8 cellular contexts compared by ENCODE assay signal in the genomic region with DNA sequence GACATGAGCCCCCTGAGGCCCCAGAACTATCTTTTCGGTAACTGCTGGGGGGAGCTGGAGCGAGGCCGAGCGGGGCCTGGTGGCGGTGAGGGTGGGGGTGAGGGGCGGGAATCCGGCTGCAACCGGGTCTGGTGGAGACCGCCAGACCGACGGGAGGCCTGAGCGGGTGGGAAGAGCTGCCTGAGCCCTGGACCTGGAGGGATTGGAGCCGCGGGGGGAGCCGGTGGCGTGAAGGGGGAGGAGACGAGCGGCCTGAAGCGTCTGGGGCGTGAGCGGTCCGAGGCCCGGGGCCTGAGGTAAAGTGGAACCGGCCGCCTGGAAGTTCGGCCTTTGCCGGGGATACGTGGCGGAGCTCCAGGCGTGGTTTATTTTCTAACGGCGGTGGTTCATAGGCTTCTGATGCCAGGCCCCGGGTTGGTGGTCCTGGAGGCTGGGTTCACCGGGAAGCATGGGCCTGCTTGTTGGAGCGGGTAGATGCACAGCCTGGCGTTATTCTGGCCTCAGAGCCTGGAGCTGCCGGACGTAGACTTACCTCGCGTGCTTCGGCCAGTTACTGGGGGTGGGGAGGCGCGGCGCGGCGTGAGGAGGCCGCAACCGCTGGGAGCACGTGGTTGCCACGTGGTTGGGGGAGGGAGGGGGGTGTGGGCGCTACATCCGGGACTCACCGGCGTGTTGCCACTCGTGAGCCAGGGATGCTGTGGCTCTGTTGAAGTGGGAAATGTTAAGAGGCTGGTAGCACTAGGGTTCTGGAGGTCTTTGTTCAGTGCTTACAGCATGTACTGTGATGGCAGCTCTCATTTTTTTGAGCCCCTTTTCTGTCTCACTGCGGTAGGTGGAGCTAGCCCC. TPM values are rescaled to one million over a fixed set of nuclear protein-coding genes. Genes with fewer than 3 reads are reported as not detected.
DNase-seq lines count a peak whose midpoint lies in the region; ATAC-seq, FAIRE-seq and TF ChIP-seq lines count a peak whose summit lies in the region.

No MANE protein-coding gene starts in this region.

- H3K18ac ChIP-seq in H1 (ENCODE audit: extremely low read depth, low read length), result peak overlapping the region; percentile 95

- peak overlapping the region; percentile 98 for H4K91ac ChIP-seq in H1 (replicated peaks; ENCODE audit: insufficient read length, low read length)

- H2AFZ ChIP-seq in H1 (ENCODE audit: low read length), result no peak overlapping the region

- peaks cover 34 to 39% of the 10 kb centered on the region in 2 experiments for H4K20me1 ChIP-seq in H1 (replicated peaks in 1 of 2; ENCODE audit: control insufficient read depth in 1 of 2, insufficient read depth in 2 of 2, low read length in 2 of 2)

- H3K9me3 ChIP-seq in H1 (ENCODE audit: insufficient read depth in 2 of 2, low read depth in 1 of 2, low read length in 1 of 2), result no peaks in the 10 kb centered on the region
- no peaks in the 10 kb centered on the region for H3K9me3 ChIP-seq in mesodermal cell (ENCODE audit: control insufficient read depth, low read length)

- H2BK12ac ChIP-seq in H1 (ENCODE audit: low read depth, low read length), result peak overlapping the region; percentile 27; the same call in 1 of the 2 replicates

- H2BK5ac ChIP-seq in H1 (ENCODE audit: low read depth, low read length), result peak overlapping the region; percentile 75

- POLR2A ChIA-PET in H1 (lab: Charles Lee; ENCODE audit: partially characterized antibody), result interaction anchor here (0.7 to 20.7 kb wide), 50 partner anchors 10 to 756 kb away, joined by 3 to 626 read pairs (median 4); partner anchors contain the start of gene FGF18

- no peak overlapping the region for H2BK120ac ChIP-seq in H1 (replicated peaks; ENCODE audit: low read depth, low read length)

- TF ChIP-seq EP300 in H1 (IDR thresholded peaks at IDR 0.05; ENCODE audit: borderline replicate concordance in 1 of 2, low read depth in 2 of 2, low read length in 2 of 2), result no peak

- CTCF ChIA-PET in H1 (lab: Charles Lee; ENCODE audit: partially characterized antibody), result interaction anchor here (0.9 to 2.2 kb wide), 5 partner anchors 11 to 30 kb away, joined by 3 to 8 read pairs (median 3); no protein-coding TSS in a partner anchor

- H2AK5ac ChIP-seq in H1 (ENCODE audit: low read depth, low read length), result peak overlapping the region; percentile 89; the same call in 1 of the 2 replicates

- no peak overlapping the region for H2BK15ac ChIP-seq in H1 (ENCODE audit: low read length)

- peak overlapping the region; percentile 95 to 99 (median 98) for H3K9ac ChIP-seq in H1 (replicated peaks in 1 of 4; ENCODE audit: extremely low read depth in 1 of 4, low read depth in 3 of 4, low read length in 3 of 4)

- no peak for TF ChIP-seq CTCF in H1 (IDR thresholded peaks at IDR 0.05; ENCODE audit: control extremely low read depth in 1 of 3, insufficient read depth in 1 of 3, low read depth in 1 of 3, low read length in 3 of 3)

- no peak for TF ChIP-seq RAD21 in H1 (IDR thresholded peaks at IDR 0.05 in 1 of 2, conservative IDR thresholded peaks at IDR 0.05 in 1 of 2; ENCODE audit: low read depth in 2 of 2, low read length in 2 of 2)

- H3K27me3 ChIP-seq in H1 (replicated peaks in 1 of 4; ENCODE audit: control insufficient read depth in 3 of 4, extremely low read depth in 1 of 4, insufficient read depth in 3 of 4, low read length in 3 of 4), result no peaks in the 10 kb centered on the region

- peak overlapping the region; percentile 94 for H3K4ac ChIP-seq in H1 (replicated peaks; ENCODE audit: insufficient read length, low read depth, low read length)

- peaks cover 54 to 63% of the 10 kb centered on the region in 2 experiments for H3K79me2 ChIP-seq in H1 (ENCODE audit: control insufficient read depth in 1 of 2, insufficient read depth in 2 of 2, low read length in 2 of 2)

- H3K56ac ChIP-seq in H1 (replicated peaks; ENCODE audit: insufficient read length, low read depth, low read length), result peak overlapping the region; percentile 96

- H3K4me3 ChIP-seq in H1 (ENCODE audit: extremely low read depth in 1 of 4, insufficient read depth in 2 of 4, low read depth in 3 of 4, low read length in 4 of 4) (peak overlapping the region; percentile 89 to 97 (median 92)), mesodermal cell (ENCODE audit: extremely low read depth, insufficient read depth, low read length, poor library complexity, severe bottlenecking) (peak overlapping the region; percentile 94)

- no peak for FAIRE-seq in H1 (lab: Jason Lieb, UNC)

- H3K79me1 ChIP-seq in H1 (ENCODE audit: low read depth, low read length), result no peaks in the 10 kb centered on the region

- no peak overlapping the region for H2BK20ac ChIP-seq in H1 (ENCODE audit: low read length)

- peak overlapping the region; percentile 75 to 76 for H3K4me2 ChIP-seq in H1 (ENCODE audit: insufficient read depth in 1 of 2, low read depth in 2 of 2, low read length in 2 of 2)

- peak; percentile 89 to 96 for TF ChIP-seq POLR2A in H1 (IDR thresholded peaks at IDR 0.05; ENCODE audit: control extremely low read depth in 1 of 2, low read depth in 2 of 2, low read length in 2 of 2)

- H3K36me3 ChIP-seq in H1 (ENCODE audit: control insufficient read depth in 2 of 4, insufficient read depth in 4 of 4, low read length in 3 of 4), result peaks cover 14 to 48% (median 38%) of the 10 kb centered on the region in 4 experiments
- H3K36me3 ChIP-seq in mesodermal cell (ENCODE audit: control insufficient read depth, insufficient read depth, low read length), result peaks cover 44% of the 10 kb centered on the region

- H3K27ac ChIP-seq in H1 (ENCODE audit: low read depth, low read length) (peak overlapping the region; percentile 96), mesodermal cell (ENCODE audit: low read depth, low read length, severe bottlenecking) (peak overlapping the region; percentile 95)

- H3K14ac ChIP-seq in H1 (ENCODE audit: insufficient read length), result no peak overlapping the region

- H4K8ac ChIP-seq in H1 (ENCODE audit: extremely low read depth, insufficient read depth, low read length), result peak overlapping the region; percentile 100

- H3K4me1 ChIP-seq in H1 (replicated peaks in 1 of 4; ENCODE audit: control insufficient read depth in 3 of 4, insufficient read depth in 4 of 4, low read length in 3 of 4) (peaks cover 3 to 13% (median 5%) of the 10 kb centered on the region in 4 experiments; a peak in 6 of 7 replicates), mesodermal cell (ENCODE audit: control insufficient read depth, insufficient read depth, low read length, poor library complexity, severe bottlenecking) (peaks cover 11% of the 10 kb centered on the region)

- no peak overlapping the region for H3K23ac ChIP-seq in H1 (ENCODE audit: insufficient read length)

- H4K5ac ChIP-seq in H1 (ENCODE audit: insufficient read length, low read depth, low read length), result peak overlapping the region; percentile 95

- DNase-seq in AG08396 (ENCODE audit: low spot score) (peak; percentile 82), NK-92 (lab: John Stamatoyannopoulos, UW; ENCODE audit: unreplicated experiment) (peak; percentile 18), H1 (ENCODE audit: low read depth in 1 of 2, low spot score in 2 of 2) (peak; percentile 34 to 76)
- DNase-seq in activated CD8-positive, alpha-beta memory T cell treated with anti-CD3 and anti-CD28 coated beads for 48 hours (ENCODE audit: low read depth in 2 of 3, low spot score in 2 of 3), result peak; percentile 61 to 79 (median 70)
- peak; percentile 76 for DNase-seq in stimulated activated CD8-positive, alpha-beta memory T cell treated with anti-CD3 and anti-CD28 coated beads, Interleukin-15, amount 100 ng/mL, for 24 hours (ENCODE audit: low read depth)

- 1% methylated on average over 30 of the region's 56 CpGs; no CpG with 5 or more reads in 1 of the 2 experiments for WGBS in H1 (ENCODE audit: extremely low coverage in 1 of 2, insufficient coverage in 1 of 2, insufficient read length in 1 of 2, insufficient replicate concordance in 2 of 2, low coverage in 1 of 2, low lambda C conversion rate in 2 of 2, missing lambda C conversion rate in 1 of 2), 2 experiments
- WGBS in mesodermal cell (ENCODE audit: insufficient coverage in 2 of 2), 2 experiments, result 1% methylated on average over 20 to 45 of the region's 56 CpGs

- H3K23me2 ChIP-seq in H1 (ENCODE audit: low read depth, low read length), result peaks cover 2% of the 10 kb centered on the region; the same call in 1 of the 2 replicates

- ATAC-seq in GM18870 (IDR thresholded peaks at IDR 0.05; ENCODE audit: unreplicated experiment), result peak; percentile 16
- ATAC-seq in HG03108 (IDR thresholded peaks at IDR 0.05; ENCODE audit: unreplicated experiment), result peak; percentile 30

TF ChIP-seq in H1, 55 proteins besides CTCF, POLR2A, EP300 and RAD21 (continues in another document):
- peak; percentile 70 for TF ChIP-seq ASH2L (IDR thresholded peaks at IDR 0.05; ENCODE audit: low read length)
- TF ChIP-seq SIN3A (conservative IDR thresholded peaks at IDR 0.05 in 1 of 2, IDR thresholded peaks at IDR 0.05 in 1 of 2; ENCODE audit: low read depth in 1 of 2, low read length in 2 of 2), result peak; percentile 54 to 81; a peak in 1 of 4 replicates
- no peak for TF ChIP-seq SP4 (IDR thresholded peaks at IDR 0.05; ENCODE audit: low read length)
- TF ChIP-seq RBBP5 (IDR thresholded peaks at IDR 0.05; ENCODE audit: borderline replicate concordance, low read depth, low read length), result no peak
- peak; percentile 50; the same call in 1 of the 2 replicates for TF ChIP-seq CHD1 (IDR thresholded peaks at IDR 0.05; ENCODE audit: low read depth, low read length)

RNA-seq across cellular contexts. Expression of gene NPM1, which starts 0.5 kb away (rescaled TPM):
- 4,042 and 4,211 TPM in 2 replicates for total RNA-seq in H1 (2021; fragmentation: NEBNext Ultra II Directional; extraction: Animal tissue kit (Norgen Biotek cat#: 25700))
- 2,182 and 2,865 TPM in 2 replicates for polyA plus RNA-seq in H1 (2011; rRNA removed)
- 2,969 TPM for polyA plus RNA-seq in H1 (2011; cell fraction: cytosol; rRNA removed)
- polyA plus RNA-seq in H1 (2011; cell fraction: nucleus; rRNA removed), result 1,346 TPM
- polyA plus RNA-seq in H1 (2012, experiment 1 of 2), result 3,982 to 7,380 TPM (median 6,139 TPM) in 4 replicates
- polyA plus RNA-seq in H1 (2012, experiment 2 of 2), result 312 TPM
- polyA plus RNA-seq in H1 (2013, experiment 1 of 2), result 3,410 TPM
- 3,424 TPM for polyA plus RNA-seq in H1 (2013, experiment 2 of 2)
- polyA minus RNA-seq in H1 (2011; rRNA and poly(A)+ RNA removed), result 2,157 and 2,667 TPM in 2 replicates
- 5,713 TPM for polyA minus RNA-seq in H1 (2011; cell fraction: cytosol; rRNA and poly(A)+ RNA removed)
- polyA minus RNA-seq in H1 (2011; cell fraction: nucleus; rRNA and poly(A)+ RNA removed), result 2,033 TPM
- polyA plus RNA-seq in mesodermal cell (2013, experiment 1 of 2), result 2,493 TPM
- polyA plus RNA-seq in mesodermal cell (2013, experiment 2 of 2), result 2,739 TPM

RNA-seq across cellular contexts. Expression of gene FGF18, which starts 31.3 kb away (rescaled TPM):
- 0.63 and 1.3 TPM in 2 replicates for total RNA-seq in H1 (2021; fragmentation: NEBNext Ultra II Directional; extraction: Animal tissue kit (Norgen Biotek cat#: 25700))
- polyA plus RNA-seq in H1 (2011; rRNA removed), result 0.54 and 0.64 TPM in 2 replicates
- polyA plus RNA-seq in H1 (2011; cell fraction: cytosol; rRNA removed), result 0.49 TPM
- polyA plus RNA-seq in H1 (2011; cell fraction: nucleus; rRNA removed), result 0.76 TPM
- 0.32 to 0.57 TPM (median 0.39 TPM) in 4 replicates for polyA plus RNA-seq in H1 (2012, experiment 1 of 2)
- polyA plus RNA-seq in H1 (2012, experiment 2 of 2), result 0.49 TPM
- polyA plus RNA-seq in H1 (2013, experiment 1 of 2), result 1.4 TPM
- polyA plus RNA-seq in H1 (2013, experiment 2 of 2), result 1.3 TPM
- 0.22 TPM in 1 of 2 replicates, not detected in the other for polyA minus RNA-seq in H1 (2011; rRNA and poly(A)+ RNA removed)
- 0.73 TPM for polyA minus RNA-seq in H1 (2011; cell fraction: cytosol; rRNA and poly(A)+ RNA removed)
- not detected for polyA minus RNA-seq in H1 (2011; cell fraction: nucleus; rRNA and poly(A)+ RNA removed)
- polyA plus RNA-seq in mesodermal cell (2013, experiment 1 of 2), result 0.22 TPM
- polyA plus RNA-seq in mesodermal cell (2013, experiment 2 of 2), result 0.30 TPM

Comparison
In these comparisons a context has a peak if more than half of its experiments do, and no peak if none do; other contexts are left out.
1. Peak in every context shown above with its lines: DNase-seq, ATAC-seq, H3K4me3 ChIP-seq and H3K27ac ChIP-seq.
2. DNase-seq: peak in every context shown above with its lines; median percentile 82 in AG08396; 76 in stimulated activated CD8-positive, alpha-beta memory T cell treated with anti-CD3 and anti-CD28 coated beads, Interleukin-15, amount 100 ng/mL, for 24 hours; 70 in activated CD8-positive, alpha-beta memory T cell treated with anti-CD3 and anti-CD28 coated beads for 48 hours; 55 in H1; 18 in NK-92.